ENCODE assay signal across 22 cellular contexts in the genomic region with DNA sequence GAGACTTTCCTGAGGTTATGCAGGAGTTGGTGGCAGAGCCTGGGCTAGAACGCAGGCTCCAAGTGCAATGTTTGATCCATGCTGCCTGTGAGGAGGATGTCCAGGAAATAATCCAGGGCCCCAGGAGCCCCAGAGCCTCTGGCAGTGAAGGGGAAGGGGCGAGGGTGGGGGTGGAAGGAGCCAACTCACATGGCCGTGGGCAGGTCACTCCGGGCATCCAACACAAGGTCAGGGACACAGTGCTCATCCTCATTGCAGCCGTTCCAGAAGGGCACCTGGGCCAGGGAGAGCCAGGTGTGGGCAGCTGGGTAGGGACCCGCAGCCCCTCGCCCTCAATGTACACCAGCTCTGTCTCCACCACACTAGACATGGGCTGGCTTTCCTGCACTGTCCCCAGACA.
"Had no signal": no experiment of that assay in that cellular context is flagged by ENCODE, and none has a peak within 500 bp of the region (broad histone marks: within the 10 kb centered on the region; RNA-seq: fewer than 3 reads in every experiment).

No MANE protein-coding gene starts in this region.

- H3K27me3 ChIP-seq: MG63, SJSA1 had no signal

- DNase-seq: IMR-90, Karpas-422, KG1, MG63, NCI-H1092, NCI-H1436, NCI-H187, NCI-H2029, NCI-H2081 treated with DMSO at 0.1 percent for 48 hours, NCI-H2171, NCI-H226, NCI-H446, NCI-H510A, NCI-H524 treated with DMSO at 0.1 percent for 48 hours, NCI-H69, NCI-H774, RPMI8226, SIG-M5 had no signal

- H3K4me1 ChIP-seq: SJSA1 had no signal

- H3K9me3 ChIP-seq: MG63, SJSA1 had no signal

- H3K36me3 ChIP-seq: SJSA1 had no signal

- H3K27ac ChIP-seq: SJSA1, SK-N-MC had no signal

- H3K4me3 ChIP-seq: MG63, SJSA1, SK-N-MC had no signal

- ATAC-seq: HepG2 had no signal

- FAIRE-seq: HepG2, RCC 7860 had no signal
